Comparison of ENCODE assay signal across 9 cellular contexts in the genomic region with DNA sequence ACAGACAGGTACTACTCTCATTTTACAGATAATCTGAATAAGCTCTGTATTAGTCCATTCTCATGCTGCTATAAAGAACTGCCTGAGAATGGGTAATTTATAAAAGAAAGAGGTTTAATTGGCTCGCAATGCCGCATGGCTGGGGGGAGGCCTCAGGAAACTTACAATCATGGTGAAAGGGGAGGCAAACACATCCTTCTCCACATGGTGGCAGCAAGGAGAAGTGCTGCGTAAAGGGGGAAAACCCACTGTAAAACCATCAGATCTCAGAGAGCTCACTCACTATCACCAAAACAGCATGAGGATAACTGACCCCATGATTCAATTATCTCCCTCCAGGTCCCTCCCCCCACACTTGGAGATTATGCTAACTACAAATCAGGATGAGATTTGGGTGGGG.
DNase-seq lines count a peak whose midpoint lies in the region; ATAC-seq, FAIRE-seq and TF ChIP-seq lines count a peak whose summit lies in the region.
"Had no signal": no experiment of that assay in that cellular context is flagged by ENCODE, and none has a peak within 500 bp of the region (broad histone marks: within the 10 kb centered on the region; RNA-seq: fewer than 3 reads in every experiment).

No MANE protein-coding gene starts in this region.

- H3K36me3 ChIP-seq in A673 (ENCODE audit: insufficient read depth, low read length, poor library complexity, severe bottlenecking) (no peaks in the 10 kb centered on the region), bronchial epithelial cell (ENCODE audit: control insufficient read depth, insufficient read depth, low read length) (no peaks in the 10 kb centered on the region), vagina (no peaks in the 10 kb centered on the region)
- H3K36me3 ChIP-seq: uterus had no signal

- H3K36me3 Mint-ChIP-seq in activated T-cell treated with anti-CD3 and anti-CD28 coated beads, Interleukin-2, amount 50 U/mL, for 24 hours (ENCODE audit: low read depth), result no peaks in the 10 kb centered on the region

- H3K27me3 ChIP-seq in A673 (replicated peaks; ENCODE audit: insufficient read depth, low read depth, low read length, poor library complexity) (no peaks in the 10 kb centered on the region), bronchial epithelial cell (ENCODE audit: control insufficient read depth, insufficient read depth, low read length) (no peaks in the 10 kb centered on the region), vagina (no peaks in the 10 kb centered on the region)
- H3K27me3 ChIP-seq: uterus had no signal

- ATAC-seq in GM18498 (IDR thresholded peaks at IDR 0.05; ENCODE audit: unreplicated experiment) (peak; percentile 81), HG03432 (IDR thresholded peaks at IDR 0.05; ENCODE audit: unreplicated experiment) (peak; percentile 83)

- DNase-seq in A673 (ENCODE audit: low spot score) (peak; percentile 74), bronchial epithelial cell (ENCODE audit: low read depth) (peak; percentile 25), T-helper 1 cell (no peak), vagina (ENCODE audit: extremely low spot score in 2 of 2) (no peak)
- DNase-seq in activated T-cell treated with anti-CD3 and anti-CD28 coated beads, Interleukin-2, amount 50 U/mL, for 24 hours, result no peak
- DNase-seq in activated CD4-positive, alpha-beta T cell treated with anti-CD3 and anti-CD28 coated beads, Interleukin-2, amount 50 U/mL, for 1 hour, result no peak
- DNase-seq: uterus had no signal

- FAIRE-seq in bronchial epithelial cell (lab: Jason Lieb, UNC), result no peak

- no peak for TF ChIP-seq POLR2A in vagina (IDR thresholded peaks at IDR 0.05)

- TF ChIP-seq CTCF in A673 (conservative IDR thresholded peaks at IDR 0.05; ENCODE audit: low read depth, low read length) (peak; percentile 74), bronchial epithelial cell (IDR thresholded peaks at IDR 0.05; ENCODE audit: insufficient read depth, low read length, severe bottlenecking) (peak; percentile 26), vagina (IDR thresholded peaks at IDR 0.05) (no peak)

- BruUV-seq in A673 (replicated peaks; lab: Mats Ljungman, UMichigan), result no TSS peak

- H3K9me3 Mint-ChIP-seq in activated T-cell treated with anti-CD3 and anti-CD28 coated beads, Interleukin-2, amount 50 U/mL, for 24 hours, result no peaks in the 10 kb centered on the region

- no peaks in the 10 kb centered on the region for H3K4me1 ChIP-seq in A673 (ENCODE audit: insufficient read depth, low read length, poor library complexity, severe bottlenecking)
- no peaks in the 10 kb centered on the region for H3K4me1 ChIP-seq in vagina
- H3K4me1 ChIP-seq: uterus had no signal

- H3K4me3 Mint-ChIP-seq in activated T-cell treated with anti-CD3 and anti-CD28 coated beads, Interleukin-2, amount 50 U/mL, for 24 hours, result no peak overlapping the region

- no peak overlapping the region for H3K4me3 ChIP-seq in A673 (ENCODE audit: low read depth, low read length, poor library complexity, severe bottlenecking)
- H3K4me3 ChIP-seq in bronchial epithelial cell (ENCODE audit: low read depth, low read length), result no peak overlapping the region
- no peak overlapping the region for H3K4me3 ChIP-seq in vagina
- H3K4me3 ChIP-seq: uterus had no signal

- H3K4me1 Mint-ChIP-seq in activated T-cell treated with anti-CD3 and anti-CD28 coated beads, Interleukin-2, amount 50 U/mL, for 24 hours (ENCODE audit: low read depth), result no peaks in the 10 kb centered on the region

- CTCF ChIA-PET in A673 (lab: Charles Lee), result interaction anchor here (0.5 to 0.6 kb wide), 2 partner anchors 487 to 494 kb away, joined by 3 read pairs; no protein-coding TSS in a partner anchor

- intact Hi-C loops in A673 (cut with micrococcal nuclease; ENCODE audit: unreplicated experiment), result loop anchor here (5.0 to 10.0 kb wide), 3 partner anchors 298 to 488 kb away; a partner anchor contains a TSS
- intact Hi-C loops in vagina (cut with DNase I), result no loop called here

- POLR2A ChIA-PET in A673 (lab: Charles Lee; ENCODE audit: low non-redundant PET), result no interaction called here

- H3K9me3 ChIP-seq in A673 (ENCODE audit: low read depth, low read length, poor library complexity, severe bottlenecking), result no peaks in the 10 kb centered on the region
- no peaks in the 10 kb centered on the region for H3K9me3 ChIP-seq in vagina
- H3K9me3 ChIP-seq: uterus had no signal

- no peak overlapping the region for H3K27ac Mint-ChIP-seq in activated T-cell treated with anti-CD3 and anti-CD28 coated beads, Interleukin-2, amount 50 U/mL, for 24 hours

- no peak overlapping the region for H3K27ac ChIP-seq in A673 (ENCODE audit: low read depth, low read length, poor library complexity, severe bottlenecking)
- no peak overlapping the region for H3K27ac ChIP-seq in vagina
- H3K27ac ChIP-seq: uterus had no signal

- H3K27me3 Mint-ChIP-seq in activated T-cell treated with anti-CD3 and anti-CD28 coated beads, Interleukin-2, amount 50 U/mL, for 24 hours, result no peaks in the 10 kb centered on the region

Comparison
In these comparisons a context has a peak if more than half of its experiments do, and no peak if none do; other contexts are left out.
1. DNase-seq: peak in A673 (single experiment) and bronchial epithelial cell (single experiment); none in T-helper 1 cell (0 of 5), activated T-cell treated with anti-CD3 and anti-CD28 coated beads, Interleukin-2, amount 50 U/mL, for 24 hours (single experiment), activated CD4-positive, alpha-beta T cell treated with anti-CD3 and anti-CD28 coated beads, Interleukin-2, amount 50 U/mL, for 1 hour (single experiment) and vagina (0 of 2).
2. CTCF ChIP-seq: peak in A673 (single experiment) and bronchial epithelial cell (single experiment); none in vagina (0 of 3).